In the genomic region with DNA sequence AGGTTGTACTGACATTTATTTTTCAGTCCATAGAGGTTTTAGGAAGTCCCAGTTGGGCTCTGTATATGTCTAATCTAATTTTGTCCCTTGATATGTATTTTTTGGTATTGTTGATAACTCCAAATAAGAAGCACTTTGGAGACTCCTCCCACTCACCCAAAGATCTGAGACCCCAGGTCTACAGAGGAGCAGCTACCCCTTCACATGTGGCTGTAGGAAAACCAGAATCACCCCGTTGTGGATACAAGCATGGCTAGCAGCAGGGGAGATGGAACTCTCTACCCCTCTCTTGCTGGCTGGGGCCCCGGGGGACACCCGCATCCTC, we compare ENCODE assay signal across 8 cellular contexts. TPM values are rescaled to one million over a fixed set of nuclear protein-coding genes. Genes with fewer than 3 reads are reported as not detected.
A peak's percentile ranks its signal among the peaks of the same experiment; 100 is the strongest.
DNase-seq lines count a peak whose midpoint lies in the region; ATAC-seq and TF ChIP-seq lines count a peak whose summit lies in the region.

No MANE protein-coding gene starts in this region.

- peak overlapping the region; percentile 76 for H3K4me3 Mint-ChIP-seq in activated CD8-positive, alpha-beta T cell treated with anti-CD3 and anti-CD28 coated beads for 36 hours

- no peak for ATAC-seq in activated CD8-positive, alpha-beta T cell treated with anti-CD3 and anti-CD28 coated beads for 36 hours
- ATAC-seq in GM21528 (IDR thresholded peaks at IDR 0.05; ENCODE audit: low FRiP score, unreplicated experiment) = no peak

- peaks cover 65% of the 10 kb centered on the region for H3K27me3 Mint-ChIP-seq in activated CD8-positive, alpha-beta T cell treated with anti-CD3 and anti-CD28 coated beads for 36 hours

- H4K20me1 ChIP-seq in smooth muscle cell (ENCODE audit: low read depth) = no peaks in the 10 kb centered on the region

- H3K36me3 Mint-ChIP-seq in activated CD8-positive, alpha-beta T cell treated with anti-CD3 and anti-CD28 coated beads for 36 hours (ENCODE audit: low read depth) = no peaks in the 10 kb centered on the region

- peak overlapping the region; percentile 78 for H2AFZ ChIP-seq in smooth muscle cell (ENCODE audit: low read depth)

- H3K9me3 ChIP-seq in HAP-1 (no peaks in the 10 kb centered on the region), smooth muscle cell (replicated peaks; ENCODE audit: low read depth) (no peaks in the 10 kb centered on the region)

- H3K4me2 ChIP-seq in smooth muscle cell = peak overlapping the region; percentile 86

- H3K9ac ChIP-seq in smooth muscle cell (ENCODE audit: low read depth) = no peak overlapping the region

- peaks cover 17% of the 10 kb centered on the region for H3F3A ChIP-seq in smooth muscle cell (ENCODE audit: low read depth)

- peak overlapping the region; percentile 21 for H3K4me3 ChIP-seq in HAP-1
- H3K4me3 ChIP-seq in iPS-11a (ENCODE audit: low read depth, low read length) = peak overlapping the region; percentile 50
- peak overlapping the region; percentile 52 for H3K4me3 ChIP-seq in smooth muscle cell

- DNase-seq in HAP-1 (ENCODE audit: low spot score in 2 of 2) (peak in 1 of 2 experiments; percentile 12), smooth muscle cell (lab: John Stamatoyannopoulos, UW; ENCODE audit: unreplicated experiment) (no peak), SHP77 treated with DMSO at 0.1 percent for 48 hours (lab: John Stamatoyannopoulos, UW) (no peak), T-helper 9 cell (no peak), DMS79 (lab: John Stamatoyannopoulos, UW) (no peak)
- no peak for DNase-seq in activated CD8-positive, alpha-beta T cell treated with anti-CD3 and anti-CD28 coated beads for 36 hours

- WGBS in smooth muscle cell (ENCODE audit: low lambda C conversion rate) = 11% methylated on average over 3 of the region's 3 CpGs

- no peak overlapping the region for H3K27ac Mint-ChIP-seq in activated CD8-positive, alpha-beta T cell treated with anti-CD3 and anti-CD28 coated beads for 36 hours

- POLR2A ChIA-PET in activated CD8-positive, alpha-beta T cell treated with anti-CD3 and anti-CD28 coated beads for 36 hours (lab: Charles Lee) = no interaction called here

- in situ Hi-C loops in HAP-1 (cut with MboI; ENCODE audit: low sequenced_read_pairs) = no loop called here

- no peaks in the 10 kb centered on the region; the same call in 1 of the 2 replicates for H3K36me3 ChIP-seq in HAP-1 (replicated peaks)
- no peaks in the 10 kb centered on the region for H3K36me3 ChIP-seq in smooth muscle cell (ENCODE audit: low read depth)

- no peaks in the 10 kb centered on the region for H3K79me2 ChIP-seq in smooth muscle cell (ENCODE audit: low read depth)

- H3K4me1 ChIP-seq in HAP-1 (peaks cover 8% of the 10 kb centered on the region), smooth muscle cell (ENCODE audit: low read depth) (peaks cover 6% of the 10 kb centered on the region)

- H3K27me3 ChIP-seq in HAP-1 (ENCODE audit: low read depth) = no peaks in the 10 kb centered on the region
- peaks cover 41% of the 10 kb centered on the region for H3K27me3 ChIP-seq in smooth muscle cell (ENCODE audit: low read depth)

- no peak for TF ChIP-seq CTCF in activated CD8-positive, alpha-beta T cell treated with anti-CD3 and anti-CD28 coated beads for 36 hours (IDR thresholded peaks at IDR 0.05)
- TF ChIP-seq CTCF in smooth muscle cell (IDR thresholded peaks at IDR 0.05; ENCODE audit: borderline replicate concordance, insufficient read depth, poor library complexity, severe bottlenecking) = no peak

- intact Hi-C loops in activated CD8-positive, alpha-beta T cell treated with anti-CD3 and anti-CD28 coated beads for 36 hours (cut with micrococcal nuclease) = loop anchor here (10.0 kb wide), 1 partner anchor 376 kb away; the partner anchor contains the start of gene CYP26A1

- H3K9me3 Mint-ChIP-seq in activated CD8-positive, alpha-beta T cell treated with anti-CD3 and anti-CD28 coated beads for 36 hours = no peaks in the 10 kb centered on the region

- peaks cover 17% of the 10 kb centered on the region for H3K4me1 Mint-ChIP-seq in activated CD8-positive, alpha-beta T cell treated with anti-CD3 and anti-CD28 coated beads for 36 hours (ENCODE audit: low read depth)

- no peak overlapping the region for H3K27ac ChIP-seq in smooth muscle cell (ENCODE audit: low read depth)

- CTCF ChIA-PET in activated CD8-positive, alpha-beta T cell treated with anti-CD3 and anti-CD28 coated beads for 36 hours (lab: Charles Lee) = no interaction called here

RNA-seq across cellular contexts. Expression of gene HHEX, which starts 9.4 kb away (rescaled TPM):
- under 1 TPM; 0.34 to 0.58 TPM for total RNA-seq in activated CD8-positive, alpha-beta T cell treated with anti-CD3 and anti-CD28 coated beads for 36 hours
- not detected in 2 replicates for total RNA-seq in smooth muscle cell
- polyA plus RNA-seq in smooth muscle cell = 0.66 TPM in 1 of 2 replicates, not detected in the other
